23 cellular contexts compared by ENCODE assay signal in genomic region chr5:56513141-56513540, GRCh38.
"Had no signal": no experiment of that assay in that cellular context is flagged by ENCODE, and none has a peak within 500 bp of the region (broad histone marks: within the 10 kb centered on the region; RNA-seq: fewer than 3 reads in every experiment).

No MANE protein-coding gene starts in this region.

- H3K9me3 ChIP-seq: esophagus muscularis mucosa, gastroesophageal sphincter, mucosa of descending colon, sigmoid colon, thoracic aorta had no signal

- H3K27ac ChIP-seq: dorsolateral prefrontal cortex, epithelial cell of prostate, esophagus muscularis mucosa, gastroesophageal sphincter, sigmoid colon, thoracic aorta had no signal

- H3K27ac Mint-ChIP-seq: immature natural killer cell; stimulated activated naive B cell treated with anti-CD40 and anti-IgM and Interleukin-4, amounts not matched to agents 10 μg/mL and 1 μg/mL and 100 μg/mL, for 72 hours had no signal

- H3K4me1 ChIP-seq: sigmoid colon had no signal

- H3K9me3 Mint-ChIP-seq: naive thymus-derived CD8-positive, alpha-beta T cell; neural crest cell; stimulated activated naive B cell treated with anti-CD40 and anti-IgM and Interleukin-4, amounts not matched to agents 10 μg/mL and 1 μg/mL and 100 μg/mL, for 72 hours; stimulated activated naive CD8-positive, alpha-beta T cell treated with anti-CD3 and anti-CD28 coated beads, Interleukin-15, amount 100 ng/mL, for 72 hours had no signal

- DNase-seq: cortex of kidney; effector CD8-positive, alpha-beta T cell; glutamatergic neuron; kidney; left colon; mucosa of descending colon; naive thymus-derived CD8-positive, alpha-beta T cell; posterior cingulate gyrus; sigmoid colon; stimulated activated CD4-positive, alpha-beta T cell treated with anti-CD3 and anti-CD28 coated beads, Interleukin-2, amount 100 ng/mL, for 24 hours; stimulated activated CD4-positive, alpha-beta T cell treated with anti-CD3 and anti-CD28 coated beads, Interleukin-4, amount 100 ng/mL, for 4 hours; stimulated activated naive B cell treated with anti-CD40 and anti-IgM and Interleukin-4, amounts not matched to agents 10 μg/mL and 1 μg/mL and 100 μg/mL, for 72 hours; stimulated activated naive CD8-positive, alpha-beta T cell treated with anti-CD3 and anti-CD28 coated beads, Interleukin-15, amount 100 ng/mL, for 72 hours; trophoblast cell had no signal

- H3K36me3 Mint-ChIP-seq: immature natural killer cell; naive thymus-derived CD8-positive, alpha-beta T cell; stimulated activated naive B cell treated with anti-CD40 and anti-IgM and Interleukin-4, amounts not matched to agents 10 μg/mL and 1 μg/mL and 100 μg/mL, for 72 hours had no signal

- H3K4me3 ChIP-seq: dorsolateral prefrontal cortex, esophagus muscularis mucosa, gastroesophageal sphincter, mucosa of descending colon, sigmoid colon, skin epidermis, thoracic aorta had no signal

- H3K27me3 Mint-ChIP-seq: stimulated activated naive B cell treated with anti-CD40 and anti-IgM and Interleukin-4, amounts not matched to agents 10 μg/mL and 1 μg/mL and 100 μg/mL, for 72 hours; stimulated activated naive CD8-positive, alpha-beta T cell treated with anti-CD3 and anti-CD28 coated beads, Interleukin-15, amount 100 ng/mL, for 72 hours had no signal

- H3K27me3 ChIP-seq: esophagus muscularis mucosa, gastroesophageal sphincter, sigmoid colon had no signal

- H3K4me3 Mint-ChIP-seq: immature natural killer cell; naive thymus-derived CD8-positive, alpha-beta T cell; neural crest cell; stimulated activated naive B cell treated with anti-CD40 and anti-IgM and Interleukin-4, amounts not matched to agents 10 μg/mL and 1 μg/mL and 100 μg/mL, for 72 hours; stimulated activated naive CD8-positive, alpha-beta T cell treated with anti-CD3 and anti-CD28 coated beads, Interleukin-15, amount 100 ng/mL, for 72 hours had no signal

- ATAC-seq: left colon; mucosa of descending colon; naive thymus-derived CD8-positive, alpha-beta T cell; stimulated activated naive B cell treated with anti-CD40 and anti-IgM and Interleukin-4, amounts not matched to agents 10 μg/mL and 1 μg/mL and 100 μg/mL, for 72 hours had no signal

- H3K36me3 ChIP-seq: esophagus muscularis mucosa, gastroesophageal sphincter, sigmoid colon, thoracic aorta had no signal

- FAIRE-seq: endometrium, kidney had no signal
